27 cellular contexts compared by ENCODE assay signal in the genomic region with DNA sequence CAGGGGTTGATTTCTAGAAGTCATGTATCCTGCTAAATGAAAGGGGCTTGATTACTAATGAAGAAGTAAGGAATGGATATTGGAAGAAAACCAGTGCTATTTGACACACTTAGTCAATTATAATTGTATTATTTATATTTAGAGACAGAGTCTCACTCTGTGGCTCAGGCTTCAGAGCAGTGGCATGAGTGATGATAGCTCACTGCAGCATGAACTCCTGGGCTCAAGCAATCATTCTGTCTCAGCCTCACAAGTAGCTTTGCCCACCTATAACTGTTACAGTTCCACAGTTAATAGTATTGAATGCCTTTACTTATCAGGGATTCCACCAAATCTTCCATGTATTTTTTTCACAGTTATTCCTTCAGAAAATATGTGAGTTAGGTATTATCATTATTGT.
"Had no signal": no experiment of that assay in that cellular context is flagged by ENCODE, and none has a peak within 500 bp of the region (broad histone marks: within the 10 kb centered on the region; RNA-seq: fewer than 3 reads in every experiment).

No MANE protein-coding gene starts in this region.

- H3K36me3 ChIP-seq: neutrophil, pancreas, right lobe of liver, sigmoid colon, stomach, thoracic aorta, thyroid gland, tibial nerve, upper lobe of left lung, vagina had no signal

- H3K27me3 Mint-ChIP-seq: stimulated activated naive B cell treated with anti-CD40 and anti-IgM and Interleukin-4, amounts not matched to agents 10 μg/mL and 1 μg/mL and 100 μg/mL, for 72 hours; stimulated activated naive CD8-positive, alpha-beta T cell treated with anti-CD3 and anti-CD28 coated beads, Interleukin-15, Interleukin-2, amounts not matched to agents 100 ng/mL and 50 ng/mL, for 24 hours had no signal

- FAIRE-seq: pancreas, small intestine, urothelium cell line had no signal

- H3K27ac Mint-ChIP-seq: naive thymus-derived CD4-positive, alpha-beta T cell; natural killer cell; nephron; stimulated activated effector memory CD8-positive, alpha-beta T cell treated with anti-CD3 and anti-CD28 coated beads, Interleukin-12 subunit alpha, Interleukin-12 subunit beta, amount 100 ng/mL, for 72 hours; stimulated activated naive B cell treated with anti-CD40 and anti-IgM and Interleukin-4, amounts not matched to agents 10 μg/mL and 1 μg/mL and 100 μg/mL, for 72 hours; stimulated activated naive CD8-positive, alpha-beta T cell treated with anti-CD3 and anti-CD28 coated beads, Interleukin-15, Interleukin-2, amounts not matched to agents 100 ng/mL and 50 ng/mL, for 24 hours had no signal

- H3K27ac ChIP-seq: neutrophil, pancreas, psoas muscle, right lobe of liver, sigmoid colon, stomach, thoracic aorta, thyroid gland, tibial nerve, upper lobe of left lung, vagina had no signal

- H3K4me3 Mint-ChIP-seq: naive thymus-derived CD4-positive, alpha-beta T cell; natural killer cell; nephron; stimulated activated effector memory CD8-positive, alpha-beta T cell treated with anti-CD3 and anti-CD28 coated beads, Interleukin-12 subunit alpha, Interleukin-12 subunit beta, amount 100 ng/mL, for 72 hours; stimulated activated naive B cell treated with anti-CD40 and anti-IgM and Interleukin-4, amounts not matched to agents 10 μg/mL and 1 μg/mL and 100 μg/mL, for 72 hours; stimulated activated naive CD8-positive, alpha-beta T cell treated with anti-CD3 and anti-CD28 coated beads, Interleukin-15, Interleukin-2, amounts not matched to agents 100 ng/mL and 50 ng/mL, for 24 hours had no signal

- H3K27me3 ChIP-seq: neutrophil, pancreas, right lobe of liver, sigmoid colon, stomach, thyroid gland, tibial nerve, upper lobe of left lung, vagina had no signal

- H3K36me3 Mint-ChIP-seq: naive thymus-derived CD4-positive, alpha-beta T cell; natural killer cell; stimulated activated effector memory CD8-positive, alpha-beta T cell treated with anti-CD3 and anti-CD28 coated beads, Interleukin-12 subunit alpha, Interleukin-12 subunit beta, amount 100 ng/mL, for 72 hours; stimulated activated naive B cell treated with anti-CD40 and anti-IgM and Interleukin-4, amounts not matched to agents 10 μg/mL and 1 μg/mL and 100 μg/mL, for 72 hours had no signal

- ATAC-seq: naive thymus-derived CD4-positive, alpha-beta T cell; natural killer cell; pancreas; psoas muscle; right cardiac atrium; right lobe of liver; stimulated activated effector memory CD8-positive, alpha-beta T cell treated with anti-CD3 and anti-CD28 coated beads, Interleukin-12 subunit alpha, Interleukin-12 subunit beta, amount 100 ng/mL, for 72 hours; stimulated activated naive B cell treated with anti-CD40 and anti-IgM and Interleukin-4, amounts not matched to agents 10 μg/mL and 1 μg/mL and 100 μg/mL, for 72 hours had no signal

- DNase-seq: naive thymus-derived CD4-positive, alpha-beta T cell; natural killer cell; nucleus accumbens; pancreas; psoas muscle; right cardiac atrium; right lobe of liver; sigmoid colon; small intestine; stimulated activated CD4-positive, alpha-beta T cell treated with anti-CD3 and anti-CD28 coated beads, Interleukin-15, amount 100 ng/mL, for 24 hours; stimulated activated CD4-positive, alpha-beta T cell treated with anti-CD3 and anti-CD28 coated beads, Interleukin-2, amount 100 ng/mL, for 24 hours; stimulated activated CD4-positive, alpha-beta T cell treated with anti-CD3 and anti-CD28 coated beads, Interleukin-2, amount 100 ng/mL, for 48 hours; stimulated activated CD4-positive, alpha-beta T cell treated with anti-CD3 and anti-CD28 coated beads, Interleukin-4, amount 100 ng/mL, for 24 hours; stimulated activated naive B cell treated with anti-CD40 and anti-IgM and Interleukin-4, amounts not matched to agents 10 μg/mL and 1 μg/mL and 100 μg/mL, for 72 hours; stimulated activated naive CD4-positive, alpha-beta T cell treated with Interleukin-2 at 50 U/mL for 16 hours; stomach; thyroid gland; trophoblast cell; upper lobe of left lung had no signal

- H3K9me3 ChIP-seq: neutrophil, pancreas, psoas muscle, right lobe of liver, sigmoid colon, stomach, thoracic aorta, thyroid gland, tibial nerve, upper lobe of left lung, vagina had no signal

- H3K9me3 Mint-ChIP-seq: naive thymus-derived CD4-positive, alpha-beta T cell; natural killer cell; nephron; stimulated activated effector memory CD8-positive, alpha-beta T cell treated with anti-CD3 and anti-CD28 coated beads, Interleukin-12 subunit alpha, Interleukin-12 subunit beta, amount 100 ng/mL, for 72 hours; stimulated activated naive B cell treated with anti-CD40 and anti-IgM and Interleukin-4, amounts not matched to agents 10 μg/mL and 1 μg/mL and 100 μg/mL, for 72 hours; stimulated activated naive CD8-positive, alpha-beta T cell treated with anti-CD3 and anti-CD28 coated beads, Interleukin-15, Interleukin-2, amounts not matched to agents 100 ng/mL and 50 ng/mL, for 24 hours had no signal

- H3K4me1 Mint-ChIP-seq: naive thymus-derived CD4-positive, alpha-beta T cell; natural killer cell; stimulated activated effector memory CD8-positive, alpha-beta T cell treated with anti-CD3 and anti-CD28 coated beads, Interleukin-12 subunit alpha, Interleukin-12 subunit beta, amount 100 ng/mL, for 72 hours; stimulated activated naive B cell treated with anti-CD40 and anti-IgM and Interleukin-4, amounts not matched to agents 10 μg/mL and 1 μg/mL and 100 μg/mL, for 72 hours had no signal

- H3K4me3 ChIP-seq: pancreas, psoas muscle, right lobe of liver, sigmoid colon, stomach, thoracic aorta, thyroid gland, tibial nerve, upper lobe of left lung, vagina had no signal

- H3K4me1 ChIP-seq: psoas muscle, sigmoid colon, stomach, thyroid gland, tibial nerve, upper lobe of left lung, vagina had no signal
